8 cellular contexts compared by ENCODE assay signal in genomic region chrX:107729558-107730297, GRCh38. TPM values are rescaled to one million over a fixed set of nuclear protein-coding genes. Genes with fewer than 3 reads are reported as not detected.
DNase-seq lines count a peak whose midpoint lies in the region; ATAC-seq and TF ChIP-seq lines count a peak whose summit lies in the region.

No MANE protein-coding gene starts in this region.

- H3K36me3 ChIP-seq in colonic mucosa, result no peaks in the 10 kb centered on the region

- intact Hi-C loops in colonic mucosa (cut with DNase I), result no loop called here

- H3K9ac ChIP-seq in colonic mucosa (ENCODE audit: low read depth in 2 of 2, low read length in 2 of 2), result no peak overlapping the region

- no peak overlapping the region for H3K27ac Mint-ChIP-seq in effector memory CD8-positive, alpha-beta T cell

- no peaks in the 10 kb centered on the region for H3K4me1 ChIP-seq in colonic mucosa

- no peak for TF ChIP-seq CTCF in C4-2B (conservative IDR thresholded peaks at IDR 0.05)
- no peak for TF ChIP-seq CTCF in colonic mucosa (IDR thresholded peaks at IDR 0.05)

- H3K27ac ChIP-seq in C4-2B, result peak overlapping the region; percentile 97
- H3K27ac ChIP-seq in colonic mucosa, result no peak overlapping the region

- peaks cover 0 to 4% of the 10 kb centered on the region in 2 donors for H3K4me1 Mint-ChIP-seq in effector memory CD8-positive, alpha-beta T cell (ENCODE audit: low read depth in 2 of 2)

- no peak overlapping the region for H3K4me3 Mint-ChIP-seq in effector memory CD8-positive, alpha-beta T cell

- peak; percentile 67 for ATAC-seq in GM21367 (IDR thresholded peaks at IDR 0.05; ENCODE audit: unreplicated experiment)
- no peak for ATAC-seq in effector memory CD8-positive, alpha-beta T cell (replicated peaks)

- H3K36me3 Mint-ChIP-seq in effector memory CD8-positive, alpha-beta T cell (ENCODE audit: insufficient read depth), result no peaks in the 10 kb centered on the region

- DNase-seq in M059J (ENCODE audit: low read depth) (peak; percentile 46), iPS-NIHi7 (ENCODE audit: extremely low spot score) (peak; percentile 77), KBM-7 (no peak), colonic mucosa (no peak), HPDE6-E6E7 (ENCODE audit: extremely low spot score) (no peak)
- DNase-seq in effector memory CD8-positive, alpha-beta T cell, result no peak

- H3K9me3 ChIP-seq in colonic mucosa, result no peaks in the 10 kb centered on the region

- H3K4me3 ChIP-seq in colonic mucosa, result no peak overlapping the region

- H3K27me3 ChIP-seq in colonic mucosa, result no peaks in the 10 kb centered on the region

- H3K9me3 Mint-ChIP-seq in effector memory CD8-positive, alpha-beta T cell, result no peaks in the 10 kb centered on the region

- in situ Hi-C loops in KBM-7 (cut with MboI; ENCODE audit: low pct_unique_long_range_greater_than_20kb, low sequenced_read_pairs), result no loop called here

- no peaks in the 10 kb centered on the region for H3K27me3 Mint-ChIP-seq in effector memory CD8-positive, alpha-beta T cell

RNA-seq across cellular contexts. Expression of gene TSC22D3, which starts 45.9 kb away (rescaled TPM):
- total RNA-seq in M059J (2014; rRNA removed; shearing (Covaris generic)), result 36.8 and 44.6 TPM in 2 replicates
- 10 to 100 TPM; 18.5 to 23.3 TPM for total RNA-seq in colonic mucosa

RNA-seq across cellular contexts. Expression of gene NCBP2L, which starts 47.8 kb away (rescaled TPM):
- total RNA-seq in M059J (2014; rRNA removed; shearing (Covaris generic)), result not detected in 2 replicates
- not detected for total RNA-seq in colonic mucosa

Comparison
In these comparisons a context has a peak if more than half of its experiments do, and no peak if none do; other contexts are left out.
1. DNase-seq: peak in M059J (single experiment) and iPS-NIHi7 (single experiment); none in effector memory CD8-positive, alpha-beta T cell (0 of 3), KBM-7 (single experiment), colonic mucosa (single experiment) and HPDE6-E6E7 (single experiment).